Comparison of ENCODE assay signal across 9 cellular contexts in genomic region chr19:58399903-58400637, GRCh38. TPM values are rescaled to one million over a fixed set of nuclear protein-coding genes. Genes with fewer than 3 reads are reported as not detected.
DNase-seq lines count a peak whose midpoint lies in the region; ATAC-seq and TF ChIP-seq lines count a peak whose summit lies in the region.
"Had no signal": no experiment of that assay in that cellular context is flagged by ENCODE, and none has a peak within 500 bp of the region (broad histone marks: within the 10 kb centered on the region; RNA-seq: fewer than 3 reads in every experiment).

No MANE protein-coding gene starts in this region.

- no peaks in the 10 kb centered on the region for H3K27me3 Mint-ChIP-seq in activated CD4-positive, alpha-beta memory T cell treated with anti-CD3 and anti-CD28 coated beads, Interleukin-2, amount 10 ng/mL, durations not matched to agents 7 days and 5 days

- no peak overlapping the region for H3K27ac ChIP-seq in cardiac muscle cell
- H3K27ac ChIP-seq in left lung = no peak overlapping the region
- H3K27ac ChIP-seq in upper lobe of right lung = no peak overlapping the region

- H3K36me3 ChIP-seq in cardiac muscle cell (no peaks in the 10 kb centered on the region), left lung (peaks cover 0 to 3% of the 10 kb centered on the region in 2 donors), upper lobe of right lung (peaks cover 3% of the 10 kb centered on the region)

- H3K4me3 ChIP-seq in cardiac muscle cell (peak overlapping the region; percentile 35), left lung (peak overlapping the region; percentile 37 to 62), upper lobe of right lung (peak overlapping the region; percentile 59)

- CTCF ChIA-PET in activated CD4-positive, alpha-beta memory T cell treated with anti-CD3 and anti-CD28 coated beads, Interleukin-2, amount 10 ng/mL, durations not matched to agents 7 days and 5 days (lab: Charles Lee) = no interaction called here
- CTCF ChIA-PET in HEK293T (lab: Yijun Ruan, JAX) = no interaction called here

- ATAC-seq in left lung = no peak
- ATAC-seq in upper lobe of right lung = no peak
- no peak for ATAC-seq in sciatic nerve

- intact Hi-C loops in cardiac septum (cut with DNase I) = no loop called here
- intact Hi-C loops in left lung (cut with DNase I) = no loop called here
- intact Hi-C loops in upper lobe of right lung (cut with DNase I) = no loop called here
- intact Hi-C loops in sciatic nerve (cut with DNase I) = no loop called here

- peaks cover 29% of the 10 kb centered on the region for H3K4me1 Mint-ChIP-seq in activated CD4-positive, alpha-beta memory T cell treated with anti-CD3 and anti-CD28 coated beads, Interleukin-2, amount 10 ng/mL, durations not matched to agents 7 days and 5 days

- H3K27me3 ChIP-seq in cardiac muscle cell (peaks cover 14% of the 10 kb centered on the region), left lung (peaks cover 5 to 33% of the 10 kb centered on the region in 2 donors), upper lobe of right lung (peaks cover 11% of the 10 kb centered on the region)

- POLR2A ChIA-PET in activated CD4-positive, alpha-beta memory T cell treated with anti-CD3 and anti-CD28 coated beads, Interleukin-2, amount 10 ng/mL, durations not matched to agents 7 days and 5 days (lab: Charles Lee) = no interaction called here
- POLR2A ChIA-PET in HEK293T (lab: Yijun Ruan, JAX) = no interaction called here

- H3K4me1 ChIP-seq in cardiac muscle cell (ENCODE audit: low read depth) (peaks cover 6% of the 10 kb centered on the region), left lung (peaks cover 9 to 25% of the 10 kb centered on the region in 2 donors), upper lobe of right lung (peaks cover 19% of the 10 kb centered on the region)

- no peaks in the 10 kb centered on the region for H3K9me3 Mint-ChIP-seq in activated CD4-positive, alpha-beta memory T cell treated with anti-CD3 and anti-CD28 coated beads, Interleukin-2, amount 10 ng/mL, durations not matched to agents 7 days and 5 days

- H3K4me3 Mint-ChIP-seq in activated CD4-positive, alpha-beta memory T cell treated with anti-CD3 and anti-CD28 coated beads, Interleukin-2, amount 10 ng/mL, durations not matched to agents 7 days and 5 days = peak overlapping the region; percentile 32

- H3K36me3 Mint-ChIP-seq in activated CD4-positive, alpha-beta memory T cell treated with anti-CD3 and anti-CD28 coated beads, Interleukin-2, amount 10 ng/mL, durations not matched to agents 7 days and 5 days (ENCODE audit: low read depth) = peaks cover 3% of the 10 kb centered on the region

- DNase-seq in cardiac muscle cell (ENCODE audit: low read depth in 1 of 2, low spot score in 1 of 2) = no peak
- DNase-seq in cardiac septum (ENCODE audit: low spot score) = no peak
- DNase-seq in activated CD4-positive, alpha-beta memory T cell treated with anti-CD3 and anti-CD28 coated beads, Interleukin-2, amount 10 ng/mL, durations not matched to agents 7 days and 5 days = no peak
- DNase-seq in left lung = no peak
- DNase-seq in upper lobe of right lung = no peak
- DNase-seq in sciatic nerve (ENCODE audit: low spot score) = no peak
- DNase-seq in HEK293T (ENCODE audit: extremely low spot score) = no peak
- no peak for DNase-seq in activated naive CD4-positive, alpha-beta T cell (lab: John Stamatoyannopoulos, UW)

- H3K9me3 ChIP-seq in cardiac muscle cell (ENCODE audit: low read depth) (no peaks in the 10 kb centered on the region), left lung (no peaks in the 10 kb centered on the region), upper lobe of right lung (no peaks in the 10 kb centered on the region)
- H3K9me3 ChIP-seq: Peyer's patch had no signal

- no peak for TF ChIP-seq CTCF in cardiac muscle cell (IDR thresholded peaks at IDR 0.05; ENCODE audit: low read depth, low read length)
- TF ChIP-seq CTCF in left lung (IDR thresholded peaks at IDR 0.05) = no peak
- no peak for TF ChIP-seq CTCF in upper lobe of right lung (IDR thresholded peaks at IDR 0.05)

- no peak overlapping the region for H3K27ac Mint-ChIP-seq in activated CD4-positive, alpha-beta memory T cell treated with anti-CD3 and anti-CD28 coated beads, Interleukin-2, amount 10 ng/mL, durations not matched to agents 7 days and 5 days

TF ChIP-seq in HEK293T, 16 proteins besides CTCF, POLR2A, EP300 and RAD21:
- TF ChIP-seq L3MBTL2 (conservative IDR thresholded peaks at IDR 0.05) (no peak), SP1 (IDR thresholded peaks at IDR 0.05) (no peak), LEF1 (IDR thresholded peaks at IDR 0.05; ENCODE audit: borderline replicate concordance) (no peak), ARNT (IDR thresholded peaks at IDR 0.05) (no peak), ZNF384 (IDR thresholded peaks at IDR 0.05) (no peak), ELF4 (IDR thresholded peaks at IDR 0.05) (no peak), FOXM1 (IDR thresholded peaks at IDR 0.05; ENCODE audit: borderline replicate concordance) (no peak), TARDBP (IDR thresholded peaks at IDR 0.05) (no peak), HDGF (IDR thresholded peaks at IDR 0.05; ENCODE audit: borderline replicate concordance) (no peak), PKNOX1 (IDR thresholded peaks at IDR 0.05) (no peak), FOXA1 (IDR thresholded peaks at IDR 0.05) (no peak), SUZ12 (IDR thresholded peaks at IDR 0.05) (no peak), NFRKB (IDR thresholded peaks at IDR 0.05) (no peak), BHLHE40 (IDR thresholded peaks at IDR 0.05; ENCODE audit: borderline replicate concordance) (no peak), FOXK2 (IDR thresholded peaks at IDR 0.05) (no peak), CTBP1 (IDR thresholded peaks at IDR 0.05; ENCODE audit: borderline replicate concordance) (no peak)
TF ChIP-seq in HEK293T: peak in this region for 0.

RNA-seq across cellular contexts. Expression of gene RNF225, which starts 4.6 kb away (rescaled TPM):
- total RNA-seq in cardiac muscle cell (3.1 TPM in 1 of 2 replicates, not detected in the other), cardiac septum (not detected), left lung (1 to 10 TPM; 1.9 to 3.2 TPM), upper lobe of right lung (0.55 TPM), sciatic nerve (not detected)
- polyA plus RNA-seq in cardiac muscle cell = not detected in 2 replicates
- under 1 TPM in 1 of 2 experiments, not detected in 1; 0.45 TPM for total RNA-seq in activated CD4-positive, alpha-beta memory T cell treated with anti-CD3 and anti-CD28 coated beads, Interleukin-2, amount 10 ng/mL, durations not matched to agents 7 days and 5 days
- total RNA-seq: Peyer's patch had no signal

RNA-seq across cellular contexts. Expression of gene ZNF584, which starts 8.4 kb away (rescaled TPM):
- total RNA-seq in cardiac muscle cell = 15.6 and 37.9 TPM in 2 replicates
- polyA plus RNA-seq in cardiac muscle cell = 16.0 and 18.6 TPM in 2 replicates
- total RNA-seq in cardiac septum = 19.8 TPM
- total RNA-seq in activated CD4-positive, alpha-beta memory T cell treated with anti-CD3 and anti-CD28 coated beads, Interleukin-2, amount 10 ng/mL, durations not matched to agents 7 days and 5 days = 1 to 10 TPM; 5.2 to 5.5 TPM
- 10 to 100 TPM in 1 of 2 donors, 1 to 10 TPM in 1; 7.4 to 12.7 TPM for total RNA-seq in left lung
- total RNA-seq in upper lobe of right lung = 9.5 TPM
- 16.0 TPM for total RNA-seq in sciatic nerve

RNA-seq across cellular contexts. Expression of gene RPS5, which starts 13.0 kb away (rescaled TPM):
- total RNA-seq in cardiac muscle cell (1,551 and 1,738 TPM in 2 replicates), cardiac septum (394 TPM), left lung (1,000 to 10,000 TPM in 1 of 2 donors, 100 to 1,000 TPM in 1; 842 to 1,045 TPM), upper lobe of right lung (721 TPM), sciatic nerve (572 TPM)
- polyA plus RNA-seq in cardiac muscle cell = 643 and 656 TPM in 2 replicates
- 100 to 1,000 TPM; 785 to 801 TPM for total RNA-seq in activated CD4-positive, alpha-beta memory T cell treated with anti-CD3 and anti-CD28 coated beads, Interleukin-2, amount 10 ng/mL, durations not matched to agents 7 days and 5 days

RNA-seq across cellular contexts. Expression of gene ZNF837, which starts 19.2 kb away (rescaled TPM):
- total RNA-seq in cardiac muscle cell = 9.1 and 12.6 TPM in 2 replicates
- 7.6 and 8.9 TPM in 2 replicates for polyA plus RNA-seq in cardiac muscle cell
- total RNA-seq in cardiac septum = 0.54 TPM
- 1 to 10 TPM; 1.7 TPM for total RNA-seq in activated CD4-positive, alpha-beta memory T cell treated with anti-CD3 and anti-CD28 coated beads, Interleukin-2, amount 10 ng/mL, durations not matched to agents 7 days and 5 days
- 1 to 10 TPM; 1.7 to 2.1 TPM for total RNA-seq in left lung
- total RNA-seq in upper lobe of right lung = 1.6 TPM
- 2.0 TPM for total RNA-seq in sciatic nerve

RNA-seq across cellular contexts. Expression of gene ZNF497, which starts 37.5 kb away (rescaled TPM):
- 5.9 and 7.6 TPM in 2 replicates for total RNA-seq in cardiac muscle cell
- polyA plus RNA-seq in cardiac muscle cell = 5.8 and 6.8 TPM in 2 replicates
- 0.40 TPM for total RNA-seq in cardiac septum
- total RNA-seq in activated CD4-positive, alpha-beta memory T cell treated with anti-CD3 and anti-CD28 coated beads, Interleukin-2, amount 10 ng/mL, durations not matched to agents 7 days and 5 days = 1 to 10 TPM; 1.1 to 1.2 TPM
- 1 to 10 TPM in 1 of 2 donors, under 1 TPM in 1; 0.76 to 1.2 TPM for total RNA-seq in left lung
- 1.4 TPM for total RNA-seq in upper lobe of right lung
- total RNA-seq in sciatic nerve = 2.0 TPM
